In the genomic region with DNA sequence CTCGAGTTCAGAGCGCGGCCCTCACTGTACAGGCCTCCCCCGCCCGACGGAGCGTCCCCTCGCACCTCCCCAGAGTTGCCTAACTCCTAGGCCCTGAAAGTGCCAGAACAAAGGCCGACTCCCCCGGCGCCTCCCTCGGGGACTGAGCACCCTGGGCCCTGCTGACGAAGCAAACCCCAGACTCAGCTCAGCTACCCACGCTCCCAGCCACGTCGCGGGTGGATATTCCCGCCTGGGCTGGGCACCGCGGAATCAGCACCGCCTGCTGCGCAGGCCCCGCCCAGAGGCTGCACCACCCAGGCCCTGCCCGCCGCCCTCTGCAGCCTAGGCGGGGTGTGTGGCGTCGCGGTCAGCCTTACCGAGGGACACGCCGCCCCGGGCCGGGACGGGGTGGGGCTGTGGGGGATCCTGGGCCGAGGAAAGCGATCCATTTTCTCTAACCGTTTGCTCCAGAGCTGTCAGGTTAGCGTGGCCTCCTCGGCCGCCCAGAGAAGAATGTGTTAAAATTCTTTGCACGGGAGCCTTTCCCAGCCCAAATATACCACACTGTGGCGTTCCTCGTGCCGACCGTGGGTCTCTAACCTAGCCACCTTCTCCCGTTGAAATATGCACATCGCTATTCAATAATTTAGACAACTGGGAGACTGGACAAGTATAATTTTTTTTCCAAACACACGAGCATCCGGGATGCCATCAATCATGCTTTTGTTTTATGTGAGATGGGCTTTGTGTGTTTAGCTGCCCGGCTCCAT, we compare ENCODE assay signal across 1 cellular context.
TF ChIP-seq lines count a peak whose summit lies in the region.

No MANE protein-coding gene starts in this region.

TF ChIP-seq in HEK293T, 16 proteins besides CTCF, POLR2A, EP300 and RAD21 (continued from another document):
- no peak for TF ChIP-seq LEF1 (IDR thresholded peaks at IDR 0.05; ENCODE audit: borderline replicate concordance)
TF ChIP-seq in HEK293T: peak in this region for 0.
